ENCODE assay signal across 8 cellular contexts in genomic region chr3:38164136-38164965, GRCh38. TPM values are rescaled to one million over a fixed set of nuclear protein-coding genes. Genes with fewer than 3 reads are reported as not detected.
DNase-seq lines count a peak whose midpoint lies in the region; ATAC-seq and TF ChIP-seq lines count a peak whose summit lies in the region.

No MANE protein-coding gene starts in this region.

- H3K4me3 ChIP-seq in GM06990 (replicated peaks; ENCODE audit: low read depth, low read length) (peak overlapping the region; percentile 89), astrocyte of the spinal cord (ENCODE audit: low read depth, low read length) (peak overlapping the region; percentile 87), lower lobe of right lung (peak overlapping the region; percentile 80), uterus (peak overlapping the region; percentile 89 to 90)

- in situ Hi-C loops in astrocyte of the spinal cord (cut with HindIII; ENCODE audit: low sequenced_read_pairs) = no loop called here

- TF ChIP-seq CTCF in GM06990 (IDR thresholded peaks at IDR 0.05; ENCODE audit: insufficient read depth, low read length, poor library complexity, severe bottlenecking) (no peak), astrocyte of the spinal cord (IDR thresholded peaks at IDR 0.05; ENCODE audit: low read depth, low read length) (no peak), lower lobe of right lung (IDR thresholded peaks at IDR 0.05) (no peak), uterus (IDR thresholded peaks at IDR 0.05) (peak in 1 of 4 experiments; percentile 0)

- DNase-seq in GM06990 (ENCODE audit: extremely low read depth, insufficient read length) = no peak
- no peak for DNase-seq in astrocyte of the spinal cord (ENCODE audit: low read depth, low spot score)
- no peak for DNase-seq in lower lobe of right lung
- peak in 1 of 2 donors; percentile 23 for DNase-seq in uterus
- DNase-seq in OCI-M1 (lab: John Stamatoyannopoulos, UW) = no peak
- DNase-seq in NK-92 (lab: John Stamatoyannopoulos, UW; ENCODE audit: unreplicated experiment) = no peak
- no peak for DNase-seq in UCSD-AML1 (lab: John Stamatoyannopoulos, UW; ENCODE audit: unreplicated experiment)

- intact Hi-C loops in lower lobe of right lung (cut with DNase I) (no loop called here), uterus (cut with DNase I; ENCODE audit: low total_unique reads) (no loop called here)

- H3K9me3 ChIP-seq in lower lobe of right lung = no peaks in the 10 kb centered on the region
- no peaks in the 10 kb centered on the region for H3K9me3 ChIP-seq in uterus

- H3K36me3 ChIP-seq in GM06990 (ENCODE audit: control insufficient read depth, insufficient read depth, low read length) (no peaks in the 10 kb centered on the region), lower lobe of right lung (no peaks in the 10 kb centered on the region), uterus (no peaks in the 10 kb centered on the region)

- ATAC-seq in HG02973 (IDR thresholded peaks at IDR 0.05; ENCODE audit: unreplicated experiment) = peak; percentile 19
- ATAC-seq in lower lobe of right lung = no peak

- peaks cover 18% of the 10 kb centered on the region for H3K4me1 ChIP-seq in lower lobe of right lung
- peaks cover 0 to 4% of the 10 kb centered on the region in 2 donors for H3K4me1 ChIP-seq in uterus

- TF ChIP-seq POLR2A in uterus (IDR thresholded peaks at IDR 0.05) = peak in 1 of 2 donors; percentile 47

- peak overlapping the region; percentile 97 for H3K27ac ChIP-seq in lower lobe of right lung
- H3K27ac ChIP-seq in uterus = peak overlapping the region; percentile 92 to 95

- no peaks in the 10 kb centered on the region for H3K27me3 ChIP-seq in GM06990 (replicated peaks; ENCODE audit: control insufficient read depth, insufficient read depth, low read length)
- no peaks in the 10 kb centered on the region for H3K27me3 ChIP-seq in lower lobe of right lung (ENCODE audit: low read depth)
- H3K27me3 ChIP-seq in uterus = no peaks in the 10 kb centered on the region

RNA-seq across cellular contexts. Expression of gene OXSR1, which starts 1.0 kb away (rescaled TPM):
- total RNA-seq in lower lobe of right lung (29.2 TPM), uterus (10 to 100 TPM; 12.9 to 45.6 (median 39.5) TPM)

RNA-seq across cellular contexts. Expression of gene MYD88, which starts 25.9 kb away (rescaled TPM):
- total RNA-seq in lower lobe of right lung = 99.7 TPM
- total RNA-seq in uterus = 10 to 100 TPM in 3 of 4 donors, 1 to 10 TPM in 1; 2.0 to 30.9 (median 22.3) TPM

RNA-seq across cellular contexts. Expression of gene ACAA1, which starts 27.4 kb away (rescaled TPM):
- 88.3 TPM for total RNA-seq in lower lobe of right lung
- total RNA-seq in uterus = 10 to 100 TPM; 22.3 to 54.1 (median 37.6) TPM
